Comparison of ENCODE assay signal across 9 cellular contexts in genomic region chr19:14515501-14516047, GRCh38. TPM values are rescaled to one million over a fixed set of nuclear protein-coding genes. Genes with fewer than 3 reads are reported as not detected.
DNase-seq lines count a peak whose midpoint lies in the region; ATAC-seq and TF ChIP-seq lines count a peak whose summit lies in the region.
"Had no signal": no experiment of that assay in that cellular context is flagged by ENCODE, and none has a peak within 500 bp of the region (broad histone marks: within the 10 kb centered on the region; RNA-seq: fewer than 3 reads in every experiment).

No MANE protein-coding gene starts in this region.

- no peaks in the 10 kb centered on the region for H3K9me2 ChIP-seq in Karpas-422 (replicated peaks; ENCODE audit: insufficient read depth, low read length)

- peaks cover 48% of the 10 kb centered on the region for H3K4me1 ChIP-seq in CD8-positive, alpha-beta T cell (ENCODE audit: insufficient read depth, low read length)
- H3K4me1 ChIP-seq in neuron (ENCODE audit: insufficient read depth, low read length): peaks cover 36% of the 10 kb centered on the region
- peaks cover 22% of the 10 kb centered on the region for H3K4me1 ChIP-seq in Karpas-422 (ENCODE audit: low read length)

- H3K9ac ChIP-seq in Karpas-422 (ENCODE audit: low read length): no peak overlapping the region

- H3K4me3 Mint-ChIP-seq in CD8-positive, alpha-beta T cell: peak overlapping the region; percentile 92

- ATAC-seq in CD8-positive, alpha-beta T cell: no peak

- H3K9me3 ChIP-seq in CD8-positive, alpha-beta T cell (ENCODE audit: low read length): no peaks in the 10 kb centered on the region
- H3K9me3 ChIP-seq in neuron (ENCODE audit: low read length) (no peaks in the 10 kb centered on the region), Karpas-422 (ENCODE audit: low read length) (no peaks in the 10 kb centered on the region)

- H3K4me1 Mint-ChIP-seq in CD8-positive, alpha-beta T cell (ENCODE audit: low read depth): peaks cover 55% of the 10 kb centered on the region

- H2AFZ ChIP-seq in neuron (ENCODE audit: low read depth, low read length) (no peak overlapping the region), Karpas-422 (ENCODE audit: low read length) (no peak overlapping the region)

- intact Hi-C loops in CD8-positive, alpha-beta T cell (cut with DNase I, micrococcal nuclease): loop anchor here in 1 of 2 experiments (5.0 kb wide), 1 partner anchor 133 kb away; the partner anchor contains the start of gene ADGRE5

- H3K27me3 ChIP-seq in CD8-positive, alpha-beta T cell (ENCODE audit: insufficient read depth, low read length): no peaks in the 10 kb centered on the region
- H3K27me3 ChIP-seq in neuron (ENCODE audit: insufficient read depth, low read length): no peaks in the 10 kb centered on the region
- no peaks in the 10 kb centered on the region for H3K27me3 ChIP-seq in Karpas-422 (ENCODE audit: low read length)

- H3K27me3 Mint-ChIP-seq in CD8-positive, alpha-beta T cell (ENCODE audit: low read depth): no peaks in the 10 kb centered on the region

- no peak for TF ChIP-seq CTCF in CD8-positive, alpha-beta T cell (IDR thresholded peaks at IDR 0.05)
- TF ChIP-seq CTCF in RWPE1 (conservative IDR thresholded peaks at IDR 0.05; ENCODE audit: low read depth): no peak
- no peak for TF ChIP-seq CTCF in epithelial cell of esophagus (IDR thresholded peaks at IDR 0.05; ENCODE audit: insufficient read depth, low read depth, low read length, missing control alignments)

- no peaks in the 10 kb centered on the region for H3K9me3 Mint-ChIP-seq in CD8-positive, alpha-beta T cell

- POLR2A ChIA-PET in CD8-positive, alpha-beta T cell (lab: Charles Lee): interaction anchor here (1.4 to 5.3 kb wide), 2 partner anchors 10 to 20 kb away, joined by 5 to 133 read pairs; partner anchors contain the start of gene GIPC1
- POLR2A ChIA-PET in RWPE1 (lab: Yijun Ruan, JAX; ENCODE audit: low non-redundant PET): interaction anchor here (1.8 kb wide), 1 partner anchor 35 kb away, joined by 4 read pairs; no protein-coding TSS in a partner anchor

- DNase-seq in CD8-positive, alpha-beta T cell: no peak
- DNase-seq in RWPE1 (ENCODE audit: low spot score) (no peak), epithelial cell of esophagus (ENCODE audit: low read depth) (no peak), SK-N-DZ (ENCODE audit: low spot score) (no peak), Karpas-422 (no peak), HPDE6-E6E7 (ENCODE audit: extremely low spot score) (no peak), NCI-H524 (lab: John Stamatoyannopoulos, UW) (no peak)
- DNase-seq: NCI-H748 treated with DMSO at 0.1 percent for 48 hours had no signal

- peaks cover 36% of the 10 kb centered on the region for H3K36me3 ChIP-seq in CD8-positive, alpha-beta T cell (ENCODE audit: insufficient read depth, low read length)
- H3K36me3 ChIP-seq in neuron (ENCODE audit: insufficient read depth, low read length) (peaks cover 31% of the 10 kb centered on the region), Karpas-422 (ENCODE audit: insufficient read depth, low read length) (peaks cover 25% of the 10 kb centered on the region)

- peaks cover 21% of the 10 kb centered on the region for H3K79me2 ChIP-seq in Karpas-422 (ENCODE audit: low read length)

- H3K36me3 Mint-ChIP-seq in CD8-positive, alpha-beta T cell: peaks cover 47% of the 10 kb centered on the region

- CTCF ChIA-PET in CD8-positive, alpha-beta T cell (lab: Charles Lee): interaction anchor here (1.3 to 2.3 kb wide), 4 partner anchors 10 to 56 kb away, joined by 3 to 18 read pairs (median 6); partner anchors contain the start of gene NDUFB7
- CTCF ChIA-PET in RWPE1 (lab: Yijun Ruan, JAX): interaction anchor here (0.7 to 1.2 kb wide), 2 partner anchors 10 to 15 kb away, joined by 3 read pairs; no protein-coding TSS in a partner anchor

- H3K4me3 ChIP-seq in CD8-positive, alpha-beta T cell (ENCODE audit: low read depth, low read length): peak overlapping the region; percentile 80
- H3K4me3 ChIP-seq in epithelial cell of esophagus (ENCODE audit: low read length) (peak overlapping the region; percentile 88), neuron (ENCODE audit: low read length) (peak overlapping the region; percentile 88), Karpas-422 (ENCODE audit: low read length) (no peak overlapping the region)

- no peak overlapping the region for H3K27ac ChIP-seq in CD8-positive, alpha-beta T cell (ENCODE audit: low read depth, low read length)
- peak overlapping the region; percentile 100 for H3K27ac ChIP-seq in RWPE1
- H3K27ac ChIP-seq in Karpas-422 (ENCODE audit: low read length): no peak overlapping the region

- peaks cover 28% of the 10 kb centered on the region for H4K20me1 ChIP-seq in Karpas-422 (ENCODE audit: insufficient read depth, low read depth, low read length)

- H3K4me2 ChIP-seq in Karpas-422 (ENCODE audit: low read depth, low read length, poor library complexity, severe bottlenecking): no peak overlapping the region

- peak overlapping the region; percentile 87 for H3K27ac Mint-ChIP-seq in CD8-positive, alpha-beta T cell

RNA-seq across cellular contexts. Expression of gene DNAJB1, which starts 2.6 kb away (rescaled TPM):
- 100 to 1,000 TPM; 963 to 995 TPM for total RNA-seq in CD8-positive, alpha-beta T cell
- polyA plus RNA-seq in SK-N-DZ (2014; cell fraction: cytosol; rRNA removed): 65.5 and 66.5 TPM in 2 replicates
- polyA plus RNA-seq in SK-N-DZ (2014; cell fraction: nucleus; rRNA removed): 34.4 and 37.4 TPM in 2 replicates
- total RNA-seq in Karpas-422 (2014; rRNA removed; shearing (Covaris generic); ENCODE audit: low replicate concordance): 39.7 and 49.0 TPM in 2 replicates

RNA-seq across cellular contexts. Expression of gene TECR, which starts 13.8 kb away (rescaled TPM):
- 100 to 1,000 TPM; 300 to 325 TPM for total RNA-seq in CD8-positive, alpha-beta T cell
- polyA plus RNA-seq in SK-N-DZ (2014; cell fraction: cytosol; rRNA removed): 72.0 and 77.8 TPM in 2 replicates
- polyA plus RNA-seq in SK-N-DZ (2014; cell fraction: nucleus; rRNA removed): 85.0 and 86.2 TPM in 2 replicates
- total RNA-seq in Karpas-422 (2014; rRNA removed; shearing (Covaris generic); ENCODE audit: low replicate concordance): 45.1 and 81.4 TPM in 2 replicates

RNA-seq across cellular contexts. Expression of gene GIPC1, which starts 19.6 kb away (rescaled TPM):
- total RNA-seq in CD8-positive, alpha-beta T cell: 10 to 100 TPM; 15.6 to 16.0 TPM
- polyA plus RNA-seq in SK-N-DZ (2014; cell fraction: cytosol; rRNA removed): 79.6 and 103 TPM in 2 replicates
- polyA plus RNA-seq in SK-N-DZ (2014; cell fraction: nucleus; rRNA removed): 63.3 and 63.9 TPM in 2 replicates
- total RNA-seq in Karpas-422 (2014; rRNA removed; shearing (Covaris generic); ENCODE audit: low replicate concordance): 1.9 and 4.6 TPM in 2 replicates

RNA-seq across cellular contexts. Expression of gene PTGER1, which starts 40.4 kb away (rescaled TPM):
- under 1 TPM in 1 of 2 experiments, not detected in 1; 0.22 TPM for total RNA-seq in CD8-positive, alpha-beta T cell
- 2.9 and 4.9 TPM in 2 replicates for polyA plus RNA-seq in SK-N-DZ (2014; cell fraction: cytosol; rRNA removed)
- polyA plus RNA-seq in SK-N-DZ (2014; cell fraction: nucleus; rRNA removed): 0.58 and 2.3 TPM in 2 replicates
- not detected in 2 replicates for total RNA-seq in Karpas-422 (2014; rRNA removed; shearing (Covaris generic); ENCODE audit: low replicate concordance)

RNA-seq across cellular contexts. Expression of gene NDUFB7, which starts 56.3 kb away (rescaled TPM):
- total RNA-seq in CD8-positive, alpha-beta T cell: 10 to 100 TPM; 27.8 to 34.3 TPM
- 439 and 440 TPM in 2 replicates for polyA plus RNA-seq in SK-N-DZ (2014; cell fraction: cytosol; rRNA removed)
- polyA plus RNA-seq in SK-N-DZ (2014; cell fraction: nucleus; rRNA removed): 262 and 394 TPM in 2 replicates
- 230 and 370 TPM in 2 replicates for total RNA-seq in Karpas-422 (2014; rRNA removed; shearing (Covaris generic); ENCODE audit: low replicate concordance)

Comparison
In these comparisons a context has a peak if more than half of its experiments do, and no peak if none do; other contexts are left out.
1. RNA of gene DNAJB1, which starts 2.6 kb away (total RNA-seq): 963 to 995 TPM in CD8-positive, alpha-beta T cell; 39.7 to 49.0 TPM in Karpas-422; every median in the first group is over 10 times any median in the second.